23 cellular contexts compared by ENCODE assay signal in the genomic region with DNA sequence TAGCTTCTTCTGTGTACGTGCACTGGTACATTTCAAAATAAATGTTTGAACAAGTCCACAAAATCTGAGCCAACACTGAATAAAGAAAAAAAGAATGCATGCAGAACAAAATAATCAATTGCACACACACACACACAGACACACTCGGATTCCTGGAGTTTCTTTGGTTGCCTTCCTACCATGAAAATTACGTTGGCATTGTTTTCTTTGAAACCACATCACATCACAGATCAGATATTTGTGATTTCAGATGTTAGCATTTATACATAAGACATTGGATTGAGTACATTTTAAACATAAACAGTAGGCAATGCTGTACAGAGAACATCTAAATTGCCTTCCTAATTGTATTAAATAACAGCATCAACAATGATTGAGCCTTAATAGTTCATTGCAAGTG.
DNase-seq lines count a peak whose midpoint lies in the region; ATAC-seq and TF ChIP-seq lines count a peak whose summit lies in the region.
"Had no signal": no experiment of that assay in that cellular context is flagged by ENCODE, and none has a peak within 500 bp of the region (broad histone marks: within the 10 kb centered on the region; RNA-seq: fewer than 3 reads in every experiment).

No MANE protein-coding gene starts in this region.

- no peak overlapping the region for H2AFZ ChIP-seq in PC-3 (ENCODE audit: low read length)

- TF ChIP-seq CTCF in Calu3 (IDR thresholded peaks at IDR 0.05; ENCODE audit: unreplicated experiment): no peak
- no peak for TF ChIP-seq CTCF in PC-3 (conservative IDR thresholded peaks at IDR 0.05; ENCODE audit: low read depth, low read length)
- no peak for TF ChIP-seq CTCF in esophagus squamous epithelium (IDR thresholded peaks at IDR 0.05)
- no peak for TF ChIP-seq CTCF in BE2C (IDR thresholded peaks at IDR 0.05; ENCODE audit: low read depth, low read length)

- no TSS peak for BruUV-seq in Calu3 (replicated peaks; lab: Mats Ljungman, UMichigan)
- BruUV-seq in PC-3 (replicated peaks; lab: Mats Ljungman, UMichigan): no TSS peak

- TF ChIP-seq POLR2A in esophagus squamous epithelium (IDR thresholded peaks at IDR 0.05): no peak

- H3K9ac ChIP-seq in PC-3 (ENCODE audit: low read length): no peak overlapping the region
- no peak overlapping the region for H3K9ac ChIP-seq in skeletal muscle satellite cell (ENCODE audit: low read depth, low read length)
- H3K9ac ChIP-seq: BLaER1, KMS-11 had no signal

- H3K4me2 ChIP-seq in PC-3 (ENCODE audit: low read length) (peak overlapping the region; percentile 42), skeletal muscle satellite cell (ENCODE audit: low read length) (peak overlapping the region; percentile 28)
- H3K4me2 ChIP-seq: BLaER1, KMS-11 had no signal

- DNase-seq in Calu3 (no peak), PC-3 (no peak), epithelial cell of prostate (ENCODE audit: low read depth, low spot score) (no peak), esophagus squamous epithelium (lab: John Stamatoyannopoulos, UW) (no peak), BE2C (no peak), NCI-H1417 treated with DMSO at 0.1 percent for 48 hours (lab: John Stamatoyannopoulos, UW) (no peak)
- DNase-seq: CD4-positive, alpha-beta T cell; COR-L47; DMS 273 treated with DMSO at 0.1 percent for 48 hours; DMS79 treated with DMSO at 0.1 percent for 48 hours; H9; MV-4-11; NCI-H1694 treated with DMSO at 0.1 percent for 48 hours; NCI-H446; NCI-H526; OCI-M1; SHP77; SW 1271 had no signal

- ATAC-seq in PC-3: no peak
- ATAC-seq: GM12878 had no signal

- peak overlapping the region; percentile 20; the same call in 1 of the 2 replicates for H3K27ac ChIP-seq in PC-3 (ENCODE audit: low read length)
- H3K27ac ChIP-seq in epithelial cell of prostate: peak overlapping the region; percentile 98
- H3K27ac ChIP-seq in esophagus squamous epithelium: no peak overlapping the region
- H3K27ac ChIP-seq: BLaER1, KMS-11, SK-N-MC had no signal

- H3K36me3 ChIP-seq in PC-3 (ENCODE audit: low read depth, low read length): no peaks in the 10 kb centered on the region
- H3K36me3 ChIP-seq in skeletal muscle satellite cell (ENCODE audit: insufficient read depth, low read length): no peaks in the 10 kb centered on the region
- H3K36me3 ChIP-seq in esophagus squamous epithelium: no peaks in the 10 kb centered on the region
- no peaks in the 10 kb centered on the region for H3K36me3 ChIP-seq in BE2C
- H3K36me3 ChIP-seq: BLaER1 had no signal

- H3K4me1 Mint-ChIP-seq in Calu3 (ENCODE audit: low read depth, unreplicated experiment): peaks cover 40% of the 10 kb centered on the region

- H3K4me3 Mint-ChIP-seq in Calu3 (ENCODE audit: low read depth, unreplicated experiment): peak overlapping the region; percentile 63
- H3K4me3 Mint-ChIP-seq: CD4-positive, alpha-beta T cell; H9 had no signal

- H4K20me1 ChIP-seq in PC-3 (ENCODE audit: low read length): no peaks in the 10 kb centered on the region
- H4K20me1 ChIP-seq: BLaER1 had no signal

- H3K9me2 ChIP-seq in PC-3 (replicated peaks; ENCODE audit: low read length): no peaks in the 10 kb centered on the region

- 24 to 45% methylated on average over 3 of the region's 3 CpGs for whole genome bisulfite sequencing in esophagus squamous epithelium, 2 donors

- H3K27ac Mint-ChIP-seq in Calu3 (ENCODE audit: unreplicated experiment): peak overlapping the region; percentile 92
- H3K27ac Mint-ChIP-seq: CD4-positive, alpha-beta T cell; H9 had no signal

- CTCF ChIA-PET in Calu3 (lab: Charles Lee): no interaction called here
- CTCF ChIA-PET in PC-3 (lab: Charles Lee): no interaction called here

- H3K36me3 Mint-ChIP-seq in Calu3 (ENCODE audit: insufficient read depth, unreplicated experiment): peaks cover 54% of the 10 kb centered on the region

- no peaks in the 10 kb centered on the region for H3K27me3 ChIP-seq in PC-3 (ENCODE audit: low read length)
- no peaks in the 10 kb centered on the region for H3K27me3 ChIP-seq in skeletal muscle satellite cell (ENCODE audit: control insufficient read depth, insufficient read depth, low read length)
- no peaks in the 10 kb centered on the region for H3K27me3 ChIP-seq in esophagus squamous epithelium
- peaks cover 8% of the 10 kb centered on the region for H3K27me3 ChIP-seq in BE2C
- H3K27me3 ChIP-seq: BLaER1 had no signal

- peaks cover 80% of the 10 kb centered on the region for H3K79me2 ChIP-seq in PC-3 (ENCODE audit: low read length)

- no peaks in the 10 kb centered on the region for H3K9me3 Mint-ChIP-seq in Calu3 (ENCODE audit: low read depth, unreplicated experiment)
- H3K9me3 Mint-ChIP-seq: CD4-positive, alpha-beta T cell; H9 had no signal

- no peaks in the 10 kb centered on the region for H3K27me3 Mint-ChIP-seq in Calu3 (ENCODE audit: unreplicated experiment)
- H3K27me3 Mint-ChIP-seq: CD4-positive, alpha-beta T cell had no signal

- H3K9me3 ChIP-seq in PC-3 (ENCODE audit: low read length) (no peaks in the 10 kb centered on the region), skeletal muscle satellite cell (replicated peaks; ENCODE audit: low read length) (no peaks in the 10 kb centered on the region), esophagus squamous epithelium (no peaks in the 10 kb centered on the region), BE2C (no peaks in the 10 kb centered on the region)
- H3K9me3 ChIP-seq: BLaER1 had no signal

- H3K4me3 ChIP-seq in PC-3 (ENCODE audit: low read length) (no peak overlapping the region), skeletal muscle satellite cell (ENCODE audit: low read length) (no peak overlapping the region), esophagus squamous epithelium (no peak overlapping the region), BE2C (ENCODE audit: low read depth, low read length) (no peak overlapping the region)
- H3K4me3 ChIP-seq: BLaER1, GM12878, SK-N-MC had no signal

- H3K4me1 ChIP-seq in PC-3 (ENCODE audit: insufficient read depth, low read length) (peaks cover 44% of the 10 kb centered on the region), skeletal muscle satellite cell (ENCODE audit: control insufficient read depth, insufficient read depth, low read length) (peaks cover 35% of the 10 kb centered on the region), esophagus squamous epithelium (peaks cover 0 to 23% (median 0%) of the 10 kb centered on the region in 3 donors), BE2C (no peaks in the 10 kb centered on the region)
- H3K4me1 ChIP-seq: BLaER1 had no signal

- POLR2A ChIA-PET in PC-3 (lab: Charles Lee; ENCODE audit: unreplicated experiment): interaction anchor here (0.6 kb wide), 1 partner anchor 13 kb away, joined by 5 read pairs; no protein-coding TSS in a partner anchor

- H3F3A ChIP-seq in PC-3 (ENCODE audit: low read length, unreplicated experiment): no peaks in the 10 kb centered on the region

- intact Hi-C loops in Calu3 (cut with micrococcal nuclease; ENCODE audit: unreplicated experiment): no loop called here
- intact Hi-C loops in PC-3 (cut with micrococcal nuclease): no loop called here
- intact Hi-C loops in esophagus squamous epithelium (cut with DNase I): no loop called here

Comparison
In these comparisons a context has a peak if more than half of its experiments do, and no peak if none do; other contexts are left out.
1. H3K27ac ChIP-seq: peak in PC-3 (single experiment) and epithelial cell of prostate (single experiment); none in esophagus squamous epithelium (0 of 4).